ENCODE assay signal across 8 cellular contexts in the genomic region with DNA sequence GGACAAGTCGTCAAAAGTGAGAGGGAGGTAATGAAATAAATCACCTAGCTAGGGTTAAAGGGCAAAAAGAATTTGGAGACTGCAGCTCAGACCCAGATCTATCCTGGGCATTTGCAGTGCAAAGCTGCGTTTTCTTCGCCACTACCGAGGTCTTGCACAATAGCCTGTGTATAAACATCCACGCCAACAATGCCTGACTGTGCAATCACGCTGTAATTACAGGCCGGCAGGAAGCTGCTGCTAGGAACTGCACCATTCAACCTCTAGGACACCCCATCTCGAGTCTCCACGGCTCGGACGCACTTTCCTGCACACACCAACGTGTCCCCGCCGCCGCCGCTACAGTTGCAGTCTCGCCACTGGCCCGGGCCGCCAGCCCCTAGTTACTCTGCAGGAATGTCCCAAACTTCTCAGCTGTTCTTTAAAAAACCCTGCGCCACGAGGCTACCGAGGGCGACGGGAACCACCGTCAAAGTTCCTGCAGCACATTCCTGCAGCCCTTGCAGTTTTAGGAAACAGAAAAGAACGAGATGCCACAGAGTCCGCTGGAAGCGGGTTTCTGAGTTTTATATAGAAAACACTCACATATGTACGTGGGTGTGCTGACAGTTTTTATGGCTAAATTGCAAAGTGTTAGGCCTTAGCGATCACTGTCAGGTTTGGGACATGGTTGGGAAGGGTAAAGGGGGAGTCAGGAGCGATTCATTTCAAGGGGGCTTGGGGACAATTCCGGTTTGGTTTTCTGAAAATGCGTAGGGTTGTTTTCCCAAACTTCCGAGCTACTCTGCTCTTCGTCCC.
DNase-seq lines count a peak whose midpoint lies in the region; ATAC-seq and TF ChIP-seq lines count a peak whose summit lies in the region.

No MANE protein-coding gene starts in this region.

- peaks cover 7% of the 10 kb centered on the region; the same call in 1 of the 2 replicates for H3K4me1 ChIP-seq in MM.1S (ENCODE audit: low read length)

- peaks cover 87% of the 10 kb centered on the region for H3K27me3 Mint-ChIP-seq in WTC11 (ENCODE audit: low read depth)
- no peaks in the 10 kb centered on the region for H3K27me3 Mint-ChIP-seq in central memory CD8-positive, alpha-beta T cell

- DNase-seq in NK-92 treated with Interleukin-12 subunit alpha and Interleukin-12 subunit beta, amount 100 ng/mL, for 24 hours (lab: John Stamatoyannopoulos, UW): peak; percentile 89
- DNase-seq in NK-92 (lab: John Stamatoyannopoulos, UW; ENCODE audit: unreplicated experiment) (no peak), MM.1S (no peak), WTC11 (ENCODE audit: low spot score) (peak; percentile 50), kidney epithelial cell (ENCODE audit: low read depth) (peak; percentile 67), NCI-H1092 (lab: John Stamatoyannopoulos, UW) (no peak)
- DNase-seq in central memory CD8-positive, alpha-beta T cell (ENCODE audit: low spot score in 2 of 2): peak; percentile 45 to 55
- peak; percentile 34 for DNase-seq in stimulated activated CD4-positive, alpha-beta T cell treated with anti-CD3 and anti-CD28 coated beads, Interleukin-12 subunit alpha, Interleukin-12 subunit beta, amount 100 ng/mL, for 4 hours

- no peaks in the 10 kb centered on the region for H4K20me1 ChIP-seq in MM.1S (ENCODE audit: insufficient read depth, low read length)

- CTCF ChIA-PET in WTC11 (lab: Charles Lee): interaction anchor here (0.5 to 3.9 kb wide), 18 partner anchors 9 to 491 kb away, joined by 3 to 27 read pairs (median 4); partner anchors contain the start of gene PTGR2

- H3K9me3 ChIP-seq in MM.1S (replicated peaks; ENCODE audit: insufficient read depth, low read length): no peaks in the 10 kb centered on the region

- TF ChIP-seq CTCF in MM.1S (IDR thresholded peaks at IDR 0.05; ENCODE audit: low read length) (no peak), WTC11 (IDR thresholded peaks at IDR 0.05) (no peak), kidney epithelial cell (IDR thresholded peaks at IDR 0.05; ENCODE audit: insufficient read depth, low read length, poor library complexity, severe bottlenecking) (no peak)

- H3K27ac Mint-ChIP-seq in WTC11: peak overlapping the region; percentile 63
- H3K27ac Mint-ChIP-seq in central memory CD8-positive, alpha-beta T cell (ENCODE audit: low read depth): peak overlapping the region; percentile 97

- no peaks in the 10 kb centered on the region for H3K36me3 Mint-ChIP-seq in WTC11
- H3K36me3 Mint-ChIP-seq in central memory CD8-positive, alpha-beta T cell (ENCODE audit: insufficient read depth): peaks cover 15% of the 10 kb centered on the region

- H3K9me2 ChIP-seq in MM.1S (replicated peaks; ENCODE audit: insufficient read depth, low read length): no peaks in the 10 kb centered on the region

- H3K4me2 ChIP-seq in MM.1S (ENCODE audit: low read depth, low read length): peak overlapping the region; percentile 66

- POLR2A ChIA-PET in WTC11 (lab: Charles Lee): interaction anchor here (0.8 to 1.5 kb wide), 6 partner anchors 11 to 68 kb away, joined by 3 to 5 read pairs (median 3); partner anchors contain the start of gene PTGR2

- H3K4me3 Mint-ChIP-seq in WTC11: peak overlapping the region; percentile 90
- H3K4me3 Mint-ChIP-seq in central memory CD8-positive, alpha-beta T cell: peak overlapping the region; percentile 92

- peak overlapping the region; percentile 59 for H3K4me3 ChIP-seq in MM.1S (ENCODE audit: low read length)
- peak overlapping the region; percentile 66 for H3K4me3 ChIP-seq in kidney epithelial cell (ENCODE audit: low read depth, low read length)

- peak overlapping the region; percentile 44; the same call in 1 of the 2 replicates for H3K9ac ChIP-seq in MM.1S (ENCODE audit: low read length)

- ATAC-seq in WTC11: peak; percentile 8
- peak; percentile 78 for ATAC-seq in central memory CD8-positive, alpha-beta T cell (replicated peaks; ENCODE audit: extremely low read depth, poor library complexity, severe bottlenecking)

- H3K27me3 ChIP-seq in MM.1S (replicated peaks; ENCODE audit: insufficient read depth, low read length) (no peaks in the 10 kb centered on the region), kidney epithelial cell (ENCODE audit: control insufficient read depth, insufficient read depth, low read length) (no peaks in the 10 kb centered on the region)

- H3K27ac ChIP-seq in MM.1S (ENCODE audit: low read length): no peak overlapping the region

- H2AFZ ChIP-seq in MM.1S (ENCODE audit: low read length): no peak overlapping the region

- H3K36me3 ChIP-seq in MM.1S (replicated peaks; ENCODE audit: insufficient read depth, low read length) (no peaks in the 10 kb centered on the region), kidney epithelial cell (ENCODE audit: control insufficient read depth, insufficient read depth, low read length) (no peaks in the 10 kb centered on the region)

- H3K4me1 Mint-ChIP-seq in WTC11: peaks cover 43% of the 10 kb centered on the region
- peaks cover 68% of the 10 kb centered on the region for H3K4me1 Mint-ChIP-seq in central memory CD8-positive, alpha-beta T cell

- peaks cover 41% of the 10 kb centered on the region for H3K79me2 ChIP-seq in MM.1S (ENCODE audit: low read length)

- H3K9me3 Mint-ChIP-seq in WTC11: no peaks in the 10 kb centered on the region
- H3K9me3 Mint-ChIP-seq in central memory CD8-positive, alpha-beta T cell: no peaks in the 10 kb centered on the region

- peaks cover 4% of the 10 kb centered on the region; the same call in 1 of the 2 replicates for H3F3A ChIP-seq in MM.1S (ENCODE audit: insufficient read depth, low read length)

TF ChIP-seq in WTC11, 78 proteins besides CTCF, POLR2A, EP300 and RAD21:
- TF ChIP-seq TEAD4 (CRISPR knock-in tag; IDR thresholded peaks at IDR 0.05) (0 out of 2 replicates have a peak, but pooled peaks have one; percentile 52), ETV6 (CRISPR knock-in tag; IDR thresholded peaks at IDR 0.05) (no peak), GABPB1 (CRISPR knock-in tag; IDR thresholded peaks at IDR 0.05) (peak; percentile 95), PREB (CRISPR knock-in tag; IDR thresholded peaks at IDR 0.05; ENCODE audit: borderline replicate concordance) (0 out of 2 replicates have a peak, but pooled peaks have one; percentile 39), HMGXB4 (CRISPR knock-in tag; IDR thresholded peaks at IDR 0.05) (0 out of 2 replicates have a peak, but pooled peaks have one; percentile 22)

Comparison
In these comparisons a context has a peak if more than half of its experiments do, and no peak if none do; other contexts are left out.
1. DNase-seq: peak in NK-92 treated with Interleukin-12 subunit alpha and Interleukin-12 subunit beta, amount 100 ng/mL, for 24 hours (single experiment), WTC11 (single experiment), central memory CD8-positive, alpha-beta T cell (2 of 2), kidney epithelial cell (single experiment) and stimulated activated CD4-positive, alpha-beta T cell treated with anti-CD3 and anti-CD28 coated beads, Interleukin-12 subunit alpha, Interleukin-12 subunit beta, amount 100 ng/mL, for 4 hours (single experiment); none in NK-92 (single experiment), MM.1S (single experiment) and NCI-H1092 (single experiment).